Comparison of ENCODE assay signal across 1 cellular context in the genomic region with DNA sequence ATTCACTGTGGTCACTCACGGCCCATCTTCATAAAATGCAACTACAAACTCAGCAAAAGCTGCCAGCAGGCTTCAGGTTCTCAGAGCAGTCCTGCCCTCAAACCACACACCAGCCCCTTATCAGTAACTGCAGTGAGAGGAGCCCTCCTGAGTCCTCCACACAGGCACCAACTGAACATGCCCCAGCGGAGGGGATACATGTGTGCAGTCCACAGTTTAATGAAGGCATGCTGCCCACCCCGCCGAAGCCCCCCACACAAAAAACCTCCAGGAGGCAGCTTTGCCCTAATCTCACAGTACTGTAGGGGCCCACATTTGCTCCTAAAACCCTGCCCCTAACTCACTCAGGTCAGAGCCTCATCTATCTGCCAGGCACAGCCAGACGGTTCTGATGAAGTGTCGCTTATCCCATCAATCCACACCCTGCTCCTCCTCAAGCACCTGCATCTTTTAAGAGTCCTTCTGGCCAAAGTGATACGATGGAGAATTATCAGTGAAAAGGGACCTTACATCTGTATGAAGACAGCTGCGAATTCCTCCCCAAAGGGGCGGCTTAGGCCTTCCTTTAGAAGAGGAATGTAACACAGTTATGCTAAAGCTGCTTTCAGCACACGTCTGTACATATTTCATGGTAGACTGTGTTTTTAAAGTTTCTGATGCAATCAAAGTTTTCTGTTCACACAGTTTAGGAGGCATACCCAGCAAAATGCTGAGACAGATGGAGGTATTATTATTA.
TF ChIP-seq lines count a peak whose summit lies in the region.

No MANE protein-coding gene starts in this region.

TF ChIP-seq in K562, 482 proteins besides CTCF, POLR2A, EP300 and RAD21 (continued from another document and continues in another):
- TF ChIP-seq, protein P1, sequence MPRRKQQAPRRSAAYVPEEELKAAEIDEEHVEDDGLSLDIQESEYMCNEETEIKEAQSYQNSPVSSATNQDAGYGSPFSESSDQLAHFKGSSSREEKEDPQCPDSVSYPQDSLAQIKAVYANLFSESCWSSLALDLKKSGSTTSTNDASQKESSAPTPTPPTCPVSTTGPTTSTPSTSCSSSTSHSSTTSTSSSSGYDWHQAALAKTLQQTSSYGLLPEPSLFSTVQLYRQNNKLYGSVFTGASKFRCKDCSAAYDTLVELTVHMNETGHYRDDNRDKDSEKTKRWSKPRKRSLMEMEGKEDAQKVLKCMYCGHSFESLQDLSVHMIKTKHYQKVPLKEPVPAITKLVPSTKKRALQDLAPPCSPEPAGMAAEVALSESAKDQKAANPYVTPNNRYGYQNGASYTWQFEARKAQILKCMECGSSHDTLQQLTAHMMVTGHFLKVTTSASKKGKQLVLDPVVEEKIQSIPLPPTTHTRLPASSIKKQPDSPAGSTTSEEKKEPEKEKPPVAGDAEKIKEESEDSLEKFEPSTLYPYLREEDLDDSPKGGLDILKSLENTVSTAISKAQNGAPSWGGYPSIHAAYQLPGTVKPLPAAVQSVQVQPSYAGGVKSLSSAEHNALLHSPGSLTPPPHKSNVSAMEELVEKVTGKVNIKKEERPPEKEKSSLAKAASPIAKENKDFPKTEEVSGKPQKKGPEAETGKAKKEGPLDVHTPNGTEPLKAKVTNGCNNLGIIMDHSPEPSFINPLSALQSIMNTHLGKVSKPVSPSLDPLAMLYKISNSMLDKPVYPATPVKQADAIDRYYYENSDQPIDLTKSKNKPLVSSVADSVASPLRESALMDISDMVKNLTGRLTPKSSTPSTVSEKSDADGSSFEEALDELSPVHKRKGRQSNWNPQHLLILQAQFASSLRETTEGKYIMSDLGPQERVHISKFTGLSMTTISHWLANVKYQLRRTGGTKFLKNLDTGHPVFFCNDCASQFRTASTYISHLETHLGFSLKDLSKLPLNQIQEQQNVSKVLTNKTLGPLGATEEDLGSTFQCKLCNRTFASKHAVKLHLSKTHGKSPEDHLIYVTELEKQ (CRISPR knock-in tag; IDR thresholded peaks at IDR 0.05), result no peak
- TF ChIP-seq ARHGAP35 (IDR thresholded peaks at IDR 0.05; ENCODE audit: partially characterized antibody) (no peak), HNRNPH1 (optimal IDR thresholded peaks at IDR 0.05; ENCODE audit: low read depth, low read length) (no peak), C11orf30 (IDR thresholded peaks at IDR 0.05; ENCODE audit: low read depth) (peak; percentile 54), SMARCA5 (IDR thresholded peaks at IDR 0.05) (no peak), ZNF174 (CRISPR knock-in tag; IDR thresholded peaks at IDR 0.05) (no peak), NR4A1 (CRISPR knock-in tag; IDR thresholded peaks at IDR 0.05) (no peak), NR4A1 (tag; IDR thresholded peaks at IDR 0.05) (peak; percentile 97), TCFL5 (CRISPR knock-in tag; conservative IDR thresholded peaks at IDR 0.05) (no peak), ZNF507 (tag; conservative IDR thresholded peaks at IDR 0.05) (no peak), DIDO1 (tag; IDR thresholded peaks at IDR 0.05; ENCODE audit: low read depth) (no peak), ZNF239 (CRISPR knock-in tag; IDR thresholded peaks at IDR 0.05) (no peak), PHB2 (IDR thresholded peaks at IDR 0.05; ENCODE audit: low read depth) (peak; percentile 100), RFX7 (CRISPR knock-in tag; IDR thresholded peaks at IDR 0.05) (no peak), E2F3 (CRISPR knock-in tag; IDR thresholded peaks at IDR 0.05) (no peak), PPARD (CRISPR knock-in tag; IDR thresholded peaks at IDR 0.05) (no peak), RBBP5 (IDR thresholded peaks at IDR 0.05; ENCODE audit: borderline replicate concordance, insufficient read depth, low read length, poor library complexity, severe bottlenecking) (no peak), MYBL2 (IDR thresholded peaks at IDR 0.05; ENCODE audit: low read depth) (no peak; the same call in 1 of the 2 replicates), MYBL2 (CRISPR knock-in tag; IDR thresholded peaks at IDR 0.05; ENCODE audit: borderline replicate concordance) (no peak), KHSRP (IDR thresholded peaks at IDR 0.05) (peak; percentile 87), SIN3B (IDR thresholded peaks at IDR 0.05; ENCODE audit: low read depth) (no peak), MAZ (CRISPR knock-in tag; conservative IDR thresholded peaks at IDR 0.05 in 1 of 2, IDR thresholded peaks at IDR 0.05 in 1 of 2) (peak; percentile 72 to 75; a peak in 3 of 4 replicates), LARP7 (IDR thresholded peaks at IDR 0.05) (no peak), TCF7L2 (IDR thresholded peaks at IDR 0.05; ENCODE audit: low read depth, low read length) (no peak), MEF2A (IDR thresholded peaks at IDR 0.05; ENCODE audit: control insufficient read depth, low read depth, low read length) (peak; percentile 67; the same call in 1 of the 2 replicates), BACH1 (tag; IDR thresholded peaks at IDR 0.05) (peak; percentile 83; the same call in 1 of the 2 replicates), ZFP30 (CRISPR knock-in tag; IDR thresholded peaks at IDR 0.05; ENCODE audit: borderline replicate concordance) (no peak), NR2C1 (IDR thresholded peaks at IDR 0.05) (peak; percentile 67), NR2C1 (tag; IDR thresholded peaks at IDR 0.05) (peak; percentile 77)
- TF ChIP-seq, protein P2, sequence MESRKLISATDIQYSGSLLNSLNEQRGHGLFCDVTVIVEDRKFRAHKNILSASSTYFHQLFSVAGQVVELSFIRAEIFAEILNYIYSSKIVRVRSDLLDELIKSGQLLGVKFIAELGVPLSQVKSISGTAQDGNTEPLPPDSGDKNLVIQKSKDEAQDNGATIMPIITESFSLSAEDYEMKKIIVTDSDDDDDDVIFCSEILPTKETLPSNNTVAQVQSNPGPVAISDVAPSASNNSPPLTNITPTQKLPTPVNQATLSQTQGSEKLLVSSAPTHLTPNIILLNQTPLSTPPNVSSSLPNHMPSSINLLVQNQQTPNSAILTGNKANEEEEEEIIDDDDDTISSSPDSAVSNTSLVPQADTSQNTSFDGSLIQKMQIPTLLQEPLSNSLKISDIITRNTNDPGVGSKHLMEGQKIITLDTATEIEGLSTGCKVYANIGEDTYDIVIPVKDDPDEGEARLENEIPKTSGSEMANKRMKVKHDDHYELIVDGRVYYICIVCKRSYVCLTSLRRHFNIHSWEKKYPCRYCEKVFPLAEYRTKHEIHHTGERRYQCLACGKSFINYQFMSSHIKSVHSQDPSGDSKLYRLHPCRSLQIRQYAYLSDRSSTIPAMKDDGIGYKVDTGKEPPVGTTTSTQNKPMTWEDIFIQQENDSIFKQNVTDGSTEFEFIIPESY (CRISPR knock-in tag; IDR thresholded peaks at IDR 0.05), result peak; percentile 73
- TF ChIP-seq, protein P3, sequence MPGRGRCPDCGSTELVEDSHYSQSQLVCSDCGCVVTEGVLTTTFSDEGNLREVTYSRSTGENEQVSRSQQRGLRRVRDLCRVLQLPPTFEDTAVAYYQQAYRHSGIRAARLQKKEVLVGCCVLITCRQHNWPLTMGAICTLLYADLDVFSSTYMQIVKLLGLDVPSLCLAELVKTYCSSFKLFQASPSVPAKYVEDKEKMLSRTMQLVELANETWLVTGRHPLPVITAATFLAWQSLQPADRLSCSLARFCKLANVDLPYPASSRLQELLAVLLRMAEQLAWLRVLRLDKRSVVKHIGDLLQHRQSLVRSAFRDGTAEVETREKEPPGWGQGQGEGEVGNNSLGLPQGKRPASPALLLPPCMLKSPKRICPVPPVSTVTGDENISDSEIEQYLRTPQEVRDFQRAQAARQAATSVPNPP (IDR thresholded peaks at IDR 0.05; ENCODE audit: borderline replicate concordance, insufficient read depth, insufficient read length), result no peak
- TF ChIP-seq, protein P4, sequence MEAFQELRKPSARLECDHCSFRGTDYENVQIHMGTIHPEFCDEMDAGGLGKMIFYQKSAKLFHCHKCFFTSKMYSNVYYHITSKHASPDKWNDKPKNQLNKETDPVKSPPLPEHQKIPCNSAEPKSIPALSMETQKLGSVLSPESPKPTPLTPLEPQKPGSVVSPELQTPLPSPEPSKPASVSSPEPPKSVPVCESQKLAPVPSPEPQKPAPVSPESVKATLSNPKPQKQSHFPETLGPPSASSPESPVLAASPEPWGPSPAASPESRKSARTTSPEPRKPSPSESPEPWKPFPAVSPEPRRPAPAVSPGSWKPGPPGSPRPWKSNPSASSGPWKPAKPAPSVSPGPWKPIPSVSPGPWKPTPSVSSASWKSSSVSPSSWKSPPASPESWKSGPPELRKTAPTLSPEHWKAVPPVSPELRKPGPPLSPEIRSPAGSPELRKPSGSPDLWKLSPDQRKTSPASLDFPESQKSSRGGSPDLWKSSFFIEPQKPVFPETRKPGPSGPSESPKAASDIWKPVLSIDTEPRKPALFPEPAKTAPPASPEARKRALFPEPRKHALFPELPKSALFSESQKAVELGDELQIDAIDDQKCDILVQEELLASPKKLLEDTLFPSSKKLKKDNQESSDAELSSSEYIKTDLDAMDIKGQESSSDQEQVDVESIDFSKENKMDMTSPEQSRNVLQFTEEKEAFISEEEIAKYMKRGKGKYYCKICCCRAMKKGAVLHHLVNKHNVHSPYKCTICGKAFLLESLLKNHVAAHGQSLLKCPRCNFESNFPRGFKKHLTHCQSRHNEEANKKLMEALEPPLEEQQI (IDR thresholded peaks at IDR 0.05), result peak; percentile 98; the same call in 1 of the 2 replicates
- TF ChIP-seq, protein P5, sequence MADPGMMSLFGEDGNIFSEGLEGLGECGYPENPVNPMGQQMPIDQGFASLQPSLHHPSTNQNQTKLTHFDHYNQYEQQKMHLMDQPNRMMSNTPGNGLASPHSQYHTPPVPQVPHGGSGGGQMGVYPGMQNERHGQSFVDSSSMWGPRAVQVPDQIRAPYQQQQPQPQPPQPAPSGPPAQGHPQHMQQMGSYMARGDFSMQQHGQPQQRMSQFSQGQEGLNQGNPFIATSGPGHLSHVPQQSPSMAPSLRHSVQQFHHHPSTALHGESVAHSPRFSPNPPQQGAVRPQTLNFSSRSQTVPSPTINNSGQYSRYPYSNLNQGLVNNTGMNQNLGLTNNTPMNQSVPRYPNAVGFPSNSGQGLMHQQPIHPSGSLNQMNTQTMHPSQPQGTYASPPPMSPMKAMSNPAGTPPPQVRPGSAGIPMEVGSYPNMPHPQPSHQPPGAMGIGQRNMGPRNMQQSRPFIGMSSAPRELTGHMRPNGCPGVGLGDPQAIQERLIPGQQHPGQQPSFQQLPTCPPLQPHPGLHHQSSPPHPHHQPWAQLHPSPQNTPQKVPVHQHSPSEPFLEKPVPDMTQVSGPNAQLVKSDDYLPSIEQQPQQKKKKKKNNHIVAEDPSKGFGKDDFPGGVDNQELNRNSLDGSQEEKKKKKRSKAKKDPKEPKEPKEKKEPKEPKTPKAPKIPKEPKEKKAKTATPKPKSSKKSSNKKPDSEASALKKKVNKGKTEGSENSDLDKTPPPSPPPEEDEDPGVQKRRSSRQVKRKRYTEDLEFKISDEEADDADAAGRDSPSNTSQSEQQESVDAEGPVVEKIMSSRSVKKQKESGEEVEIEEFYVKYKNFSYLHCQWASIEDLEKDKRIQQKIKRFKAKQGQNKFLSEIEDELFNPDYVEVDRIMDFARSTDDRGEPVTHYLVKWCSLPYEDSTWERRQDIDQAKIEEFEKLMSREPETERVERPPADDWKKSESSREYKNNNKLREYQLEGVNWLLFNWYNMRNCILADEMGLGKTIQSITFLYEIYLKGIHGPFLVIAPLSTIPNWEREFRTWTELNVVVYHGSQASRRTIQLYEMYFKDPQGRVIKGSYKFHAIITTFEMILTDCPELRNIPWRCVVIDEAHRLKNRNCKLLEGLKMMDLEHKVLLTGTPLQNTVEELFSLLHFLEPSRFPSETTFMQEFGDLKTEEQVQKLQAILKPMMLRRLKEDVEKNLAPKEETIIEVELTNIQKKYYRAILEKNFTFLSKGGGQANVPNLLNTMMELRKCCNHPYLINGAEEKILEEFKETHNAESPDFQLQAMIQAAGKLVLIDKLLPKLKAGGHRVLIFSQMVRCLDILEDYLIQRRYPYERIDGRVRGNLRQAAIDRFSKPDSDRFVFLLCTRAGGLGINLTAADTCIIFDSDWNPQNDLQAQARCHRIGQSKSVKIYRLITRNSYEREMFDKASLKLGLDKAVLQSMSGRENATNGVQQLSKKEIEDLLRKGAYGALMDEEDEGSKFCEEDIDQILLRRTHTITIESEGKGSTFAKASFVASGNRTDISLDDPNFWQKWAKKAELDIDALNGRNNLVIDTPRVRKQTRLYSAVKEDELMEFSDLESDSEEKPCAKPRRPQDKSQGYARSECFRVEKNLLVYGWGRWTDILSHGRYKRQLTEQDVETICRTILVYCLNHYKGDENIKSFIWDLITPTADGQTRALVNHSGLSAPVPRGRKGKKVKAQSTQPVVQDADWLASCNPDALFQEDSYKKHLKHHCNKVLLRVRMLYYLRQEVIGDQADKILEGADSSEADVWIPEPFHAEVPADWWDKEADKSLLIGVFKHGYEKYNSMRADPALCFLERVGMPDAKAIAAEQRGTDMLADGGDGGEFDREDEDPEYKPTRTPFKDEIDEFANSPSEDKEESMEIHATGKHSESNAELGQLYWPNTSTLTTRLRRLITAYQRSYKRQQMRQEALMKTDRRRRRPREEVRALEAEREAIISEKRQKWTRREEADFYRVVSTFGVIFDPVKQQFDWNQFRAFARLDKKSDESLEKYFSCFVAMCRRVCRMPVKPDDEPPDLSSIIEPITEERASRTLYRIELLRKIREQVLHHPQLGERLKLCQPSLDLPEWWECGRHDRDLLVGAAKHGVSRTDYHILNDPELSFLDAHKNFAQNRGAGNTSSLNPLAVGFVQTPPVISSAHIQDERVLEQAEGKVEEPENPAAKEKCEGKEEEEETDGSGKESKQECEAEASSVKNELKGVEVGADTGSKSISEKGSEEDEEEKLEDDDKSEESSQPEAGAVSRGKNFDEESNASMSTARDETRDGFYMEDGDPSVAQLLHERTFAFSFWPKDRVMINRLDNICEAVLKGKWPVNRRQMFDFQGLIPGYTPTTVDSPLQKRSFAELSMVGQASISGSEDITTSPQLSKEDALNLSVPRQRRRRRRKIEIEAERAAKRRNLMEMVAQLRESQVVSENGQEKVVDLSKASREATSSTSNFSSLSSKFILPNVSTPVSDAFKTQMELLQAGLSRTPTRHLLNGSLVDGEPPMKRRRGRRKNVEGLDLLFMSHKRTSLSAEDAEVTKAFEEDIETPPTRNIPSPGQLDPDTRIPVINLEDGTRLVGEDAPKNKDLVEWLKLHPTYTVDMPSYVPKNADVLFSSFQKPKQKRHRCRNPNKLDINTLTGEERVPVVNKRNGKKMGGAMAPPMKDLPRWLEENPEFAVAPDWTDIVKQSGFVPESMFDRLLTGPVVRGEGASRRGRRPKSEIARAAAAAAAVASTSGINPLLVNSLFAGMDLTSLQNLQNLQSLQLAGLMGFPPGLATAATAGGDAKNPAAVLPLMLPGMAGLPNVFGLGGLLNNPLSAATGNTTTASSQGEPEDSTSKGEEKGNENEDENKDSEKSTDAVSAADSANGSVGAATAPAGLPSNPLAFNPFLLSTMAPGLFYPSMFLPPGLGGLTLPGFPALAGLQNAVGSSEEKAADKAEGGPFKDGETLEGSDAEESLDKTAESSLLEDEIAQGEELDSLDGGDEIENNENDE (IDR thresholded peaks at IDR 0.05; ENCODE audit: low read depth, low read length), result no peak
- TF ChIP-seq, protein P6, sequence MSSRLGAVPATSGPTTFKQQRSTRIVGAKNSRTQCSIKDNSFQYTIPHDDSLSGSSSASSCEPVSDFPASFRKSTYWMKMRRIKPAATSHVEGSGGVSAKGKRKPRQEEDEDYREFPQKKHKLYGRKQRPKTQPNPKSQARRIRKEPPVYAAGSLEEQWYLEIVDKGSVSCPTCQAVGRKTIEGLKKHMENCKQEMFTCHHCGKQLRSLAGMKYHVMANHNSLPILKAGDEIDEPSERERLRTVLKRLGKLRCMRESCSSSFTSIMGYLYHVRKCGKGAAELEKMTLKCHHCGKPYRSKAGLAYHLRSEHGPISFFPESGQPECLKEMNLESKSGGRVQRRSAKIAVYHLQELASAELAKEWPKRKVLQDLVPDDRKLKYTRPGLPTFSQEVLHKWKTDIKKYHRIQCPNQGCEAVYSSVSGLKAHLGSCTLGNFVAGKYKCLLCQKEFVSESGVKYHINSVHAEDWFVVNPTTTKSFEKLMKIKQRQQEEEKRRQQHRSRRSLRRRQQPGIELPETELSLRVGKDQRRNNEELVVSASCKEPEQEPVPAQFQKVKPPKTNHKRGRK (tag; IDR thresholded peaks at IDR 0.05), result no peak
